38 cellular contexts compared by ENCODE assay signal in the genomic region with DNA sequence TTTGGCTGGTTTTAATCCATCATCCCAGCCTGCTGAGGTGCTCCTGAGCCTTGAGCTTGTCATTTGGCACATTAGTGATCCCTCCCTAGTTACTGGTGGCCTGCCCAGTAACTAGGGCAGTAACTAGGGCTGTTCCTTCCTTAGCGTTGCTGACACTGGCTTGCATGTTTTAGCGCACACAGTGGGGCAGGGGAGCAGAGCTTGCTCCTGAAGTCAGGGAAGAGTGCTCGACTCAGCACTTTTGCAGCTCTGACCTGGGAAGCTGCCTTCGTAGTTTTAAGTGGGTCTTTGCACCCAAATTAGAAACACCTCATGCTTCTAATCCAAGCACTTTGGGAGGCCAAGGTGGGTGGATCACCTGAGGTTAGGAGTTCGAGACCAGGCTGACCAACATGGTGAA. TPM values are rescaled to one million over a fixed set of nuclear protein-coding genes. Genes with fewer than 3 reads are reported as not detected.
"Had no signal": no experiment of that assay in that cellular context is flagged by ENCODE, and none has a peak within 500 bp of the region (broad histone marks: within the 10 kb centered on the region; RNA-seq: fewer than 3 reads in every experiment).

No MANE protein-coding gene starts in this region.

- H3K27me3 Mint-ChIP-seq: type B pancreatic cell had no signal

- H3K27ac Mint-ChIP-seq: activated naive CD4-positive, alpha-beta T cell treated with anti-CD3 and anti-CD28 coated beads for 36 hours; activated naive CD8-positive, alpha-beta T cell treated with anti-CD3 and anti-CD28 coated beads for 36 hours; activated T-helper 1 cell treated with anti-CD3 and anti-CD28 coated beads, Interleukin-12 subunit alpha, Interleukin-12 subunit beta, Interleukin-2, Interleukin-4 antibody, amounts not matched to agents 30 ng/mL and 10 ng/mL and 1 ng/mL, durations not matched to agents 14 hours and 24 hours and 36 hours; progenitor cell of endocrine pancreas; stimulated activated effector memory CD8-positive, alpha-beta T cell treated with anti-CD3 and anti-CD28 coated beads, Interleukin-12 subunit alpha, Interleukin-12 subunit beta, amount 100 ng/mL, for 72 hours; stimulated activated naive CD8-positive, alpha-beta T cell treated with anti-CD3 and anti-CD28 coated beads, Interleukin-15, Interleukin-2, amounts not matched to agents 100 ng/mL and 50 ng/mL, for 24 hours; T-helper 1 cell treated with Interleukin-12 subunit alpha and Interleukin-12 subunit beta and Interleukin-4 antibody, amounts not matched to agents 30 μg/mL and 1 μg/mL, for 36 hours; type B pancreatic cell had no signal

- H3K36me3 Mint-ChIP-seq: activated naive CD8-positive, alpha-beta T cell treated with anti-CD3 and anti-CD28 coated beads for 36 hours; naive thymus-derived CD8-positive, alpha-beta T cell; stimulated activated effector memory CD8-positive, alpha-beta T cell treated with anti-CD3 and anti-CD28 coated beads, Interleukin-12 subunit alpha, Interleukin-12 subunit beta, amount 100 ng/mL, for 72 hours; type B pancreatic cell had no signal

- H3K4me1 Mint-ChIP-seq: activated naive CD8-positive, alpha-beta T cell treated with anti-CD3 and anti-CD28 coated beads for 36 hours; stimulated activated effector memory CD8-positive, alpha-beta T cell treated with anti-CD3 and anti-CD28 coated beads, Interleukin-12 subunit alpha, Interleukin-12 subunit beta, amount 100 ng/mL, for 72 hours had no signal

- H3K27ac ChIP-seq: adrenal gland, body of pancreas, cardiac muscle cell, esophagus muscularis mucosa, gastrocnemius medialis, sigmoid colon, uterus, VCaP had no signal

- H3K4me3 ChIP-seq: adrenal gland, body of pancreas, cardiac muscle cell, esophagus muscularis mucosa, gastrocnemius medialis, sigmoid colon, thoracic aorta, uterus had no signal

- H3K9me3 Mint-ChIP-seq: activated naive CD4-positive, alpha-beta T cell treated with anti-CD3 and anti-CD28 coated beads for 36 hours; activated naive CD8-positive, alpha-beta T cell treated with anti-CD3 and anti-CD28 coated beads for 36 hours; activated T-helper 1 cell treated with anti-CD3 and anti-CD28 coated beads, Interleukin-12 subunit alpha, Interleukin-12 subunit beta, Interleukin-2, Interleukin-4 antibody, amounts not matched to agents 30 ng/mL and 10 ng/mL and 1 ng/mL, durations not matched to agents 14 hours and 24 hours and 36 hours; naive thymus-derived CD8-positive, alpha-beta T cell; stimulated activated effector memory CD8-positive, alpha-beta T cell treated with anti-CD3 and anti-CD28 coated beads, Interleukin-12 subunit alpha, Interleukin-12 subunit beta, amount 100 ng/mL, for 72 hours; stimulated activated naive CD8-positive, alpha-beta T cell treated with anti-CD3 and anti-CD28 coated beads, Interleukin-15, Interleukin-2, amounts not matched to agents 100 ng/mL and 50 ng/mL, for 24 hours; T-helper 1 cell treated with Interleukin-12 subunit alpha and Interleukin-12 subunit beta and Interleukin-4 antibody, amounts not matched to agents 30 μg/mL and 1 μg/mL, for 36 hours; type B pancreatic cell had no signal

- H3K4me3 Mint-ChIP-seq: activated naive CD4-positive, alpha-beta T cell treated with anti-CD3 and anti-CD28 coated beads for 36 hours; activated naive CD8-positive, alpha-beta T cell treated with anti-CD3 and anti-CD28 coated beads for 36 hours; activated T-helper 1 cell treated with anti-CD3 and anti-CD28 coated beads, Interleukin-12 subunit alpha, Interleukin-12 subunit beta, Interleukin-2, Interleukin-4 antibody, amounts not matched to agents 30 ng/mL and 10 ng/mL and 1 ng/mL, durations not matched to agents 14 hours and 24 hours and 36 hours; naive thymus-derived CD8-positive, alpha-beta T cell; stimulated activated effector memory CD8-positive, alpha-beta T cell treated with anti-CD3 and anti-CD28 coated beads, Interleukin-12 subunit alpha, Interleukin-12 subunit beta, amount 100 ng/mL, for 72 hours; stimulated activated naive CD8-positive, alpha-beta T cell treated with anti-CD3 and anti-CD28 coated beads, Interleukin-15, Interleukin-2, amounts not matched to agents 100 ng/mL and 50 ng/mL, for 24 hours; T-helper 1 cell treated with Interleukin-12 subunit alpha and Interleukin-12 subunit beta and Interleukin-4 antibody, amounts not matched to agents 30 μg/mL and 1 μg/mL, for 36 hours; type B pancreatic cell had no signal

- ATAC-seq: body of pancreas; gastrocnemius medialis; naive thymus-derived CD8-positive, alpha-beta T cell; stimulated activated effector memory CD8-positive, alpha-beta T cell treated with anti-CD3 and anti-CD28 coated beads, Interleukin-12 subunit alpha, Interleukin-12 subunit beta, amount 100 ng/mL, for 72 hours had no signal

- FAIRE-seq: islet of Langerhans, small intestine had no signal

- H3K36me3 ChIP-seq: adrenal gland, cardiac muscle cell, esophagus muscularis mucosa, gastrocnemius medialis, sigmoid colon, thoracic aorta, uterus had no signal

- H3K9me3 ChIP-seq: adrenal gland, body of pancreas, esophagus muscularis mucosa, gastrocnemius medialis, sigmoid colon, thoracic aorta, uterus had no signal

- DNase-seq: activated CD4-positive, alpha-beta T cell treated with anti-CD3 and anti-CD28 coated beads for 4 hours; activated CD4-positive, alpha-beta T cell treated with anti-CD3 and anti-CD28 coated beads, Interleukin-2, amount 50 U/mL, for 48 hours; activated CD8-positive, alpha-beta memory T cell treated with anti-CD3 and anti-CD28 coated beads for 24 hours; activated effector memory CD4-positive, alpha-beta T cell treated with anti-CD3 and anti-CD28 coated beads, Interleukin-2, amount 50 U/mL, for 16 hours; activated naive CD4-positive, alpha-beta T cell treated with anti-CD3 and anti-CD28 coated beads for 36 hours; activated naive CD8-positive, alpha-beta T cell treated with anti-CD3 and anti-CD28 coated beads for 36 hours; activated T-cell treated with anti-CD3 and anti-CD28 coated beads, Interleukin-2, amount 50 U/mL, for 1 hour; adrenal gland; aorta; body of pancreas; cortex of kidney; gastrocnemius medialis; glutamatergic neuron; mammary epithelial cell; midbrain; naive thymus-derived CD8-positive, alpha-beta T cell; sigmoid colon; small intestine; stimulated activated CD4-positive, alpha-beta T cell treated with anti-CD3 and anti-CD28 coated beads, Interleukin-4, amount 100 ng/mL, for 24 hours; SW 1271; T-helper 9 cell; uterus had no signal

- H3K27me3 ChIP-seq: adrenal gland, body of pancreas, cardiac muscle cell, esophagus muscularis mucosa, gastrocnemius medialis, sigmoid colon, uterus had no signal

- H3K4me1 ChIP-seq: adrenal gland, body of pancreas, gastrocnemius medialis, sigmoid colon, uterus had no signal

RNA-seq across cellular contexts. Expression of a gene that starts 15.6 kb away (rescaled TPM):
- total RNA-seq: activated naive CD4-positive, alpha-beta T cell treated with anti-CD3 and anti-CD28 coated beads for 36 hours; adrenal gland; body of pancreas; cardiac muscle cell; cerebellum; esophagus muscularis mucosa; gastrocnemius medialis; liver; mammary epithelial cell; progenitor cell of endocrine pancreas; renal cortical epithelial cell; sigmoid colon; subcutaneous adipose tissue; thoracic aorta; uterus had no signal
- polyA plus RNA-seq: adrenal gland; cardiac muscle cell; mammary epithelial cell; naive thymus-derived CD8-positive, alpha-beta T cell; small intestine had no signal

RNA-seq across cellular contexts. Expression of a gene that starts 29.4 kb away (rescaled TPM):
- total RNA-seq: activated naive CD4-positive, alpha-beta T cell treated with anti-CD3 and anti-CD28 coated beads for 36 hours; activated naive CD8-positive, alpha-beta T cell treated with anti-CD3 and anti-CD28 coated beads for 36 hours; activated T-helper 1 cell treated with anti-CD3 and anti-CD28 coated beads, Interleukin-12 subunit alpha, Interleukin-12 subunit beta, Interleukin-2, Interleukin-4 antibody, amounts not matched to agents 30 ng/mL and 10 ng/mL and 1 ng/mL, durations not matched to agents 14 hours and 24 hours and 36 hours; adrenal gland; aorta; body of pancreas; cardiac muscle cell; cerebellum; esophagus muscularis mucosa; gastrocnemius medialis; liver; mammary epithelial cell; naive thymus-derived CD8-positive, alpha-beta T cell; osteoblast; progenitor cell of endocrine pancreas; renal cortical epithelial cell; sigmoid colon; subcutaneous adipose tissue; thoracic aorta; uterus had no signal
- polyA plus RNA-seq: adrenal gland; aorta; cardiac muscle cell; liver; mammary epithelial cell; naive thymus-derived CD8-positive, alpha-beta T cell; sigmoid colon; small intestine had no signal
